1 cellular context compared by ENCODE assay signal in genomic region chr3:105836533-105836932, GRCh38.
A peak's percentile ranks its signal among the peaks of the same experiment; 100 is the strongest.
TF ChIP-seq lines count a peak whose summit lies in the region.

No MANE protein-coding gene starts in this region.

TF ChIP-seq in HepG2, 621 proteins besides CTCF, POLR2A, EP300 and RAD21 (continued from another document):
- TF ChIP-seq, protein P1, sequence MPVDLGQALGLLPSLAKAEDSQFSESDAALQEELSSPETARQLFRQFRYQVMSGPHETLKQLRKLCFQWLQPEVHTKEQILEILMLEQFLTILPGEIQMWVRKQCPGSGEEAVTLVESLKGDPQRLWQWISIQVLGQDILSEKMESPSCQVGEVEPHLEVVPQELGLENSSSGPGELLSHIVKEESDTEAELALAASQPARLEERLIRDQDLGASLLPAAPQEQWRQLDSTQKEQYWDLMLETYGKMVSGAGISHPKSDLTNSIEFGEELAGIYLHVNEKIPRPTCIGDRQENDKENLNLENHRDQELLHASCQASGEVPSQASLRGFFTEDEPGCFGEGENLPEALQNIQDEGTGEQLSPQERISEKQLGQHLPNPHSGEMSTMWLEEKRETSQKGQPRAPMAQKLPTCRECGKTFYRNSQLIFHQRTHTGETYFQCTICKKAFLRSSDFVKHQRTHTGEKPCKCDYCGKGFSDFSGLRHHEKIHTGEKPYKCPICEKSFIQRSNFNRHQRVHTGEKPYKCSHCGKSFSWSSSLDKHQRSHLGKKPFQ (CRISPR knock-in tag; IDR thresholded peaks at IDR 0.05; ENCODE audit: insufficient replicate concordance), result no peak
- TF ChIP-seq ZFP62 (CRISPR knock-in tag; IDR thresholded peaks at IDR 0.05) (no peak), HOMEZ (CRISPR knock-in tag; IDR thresholded peaks at IDR 0.05; ENCODE audit: low read depth) (0 out of 2 replicates have a peak, but pooled peaks have one; percentile 35), BCLAF1 (IDR thresholded peaks at IDR 0.05) (no peak), ZNF598 (CRISPR knock-in tag; IDR thresholded peaks at IDR 0.05; ENCODE audit: borderline replicate concordance) (no peak), ZBTB33 (CRISPR knock-in tag; IDR thresholded peaks at IDR 0.05) (no peak)
- TF ChIP-seq, protein P2, sequence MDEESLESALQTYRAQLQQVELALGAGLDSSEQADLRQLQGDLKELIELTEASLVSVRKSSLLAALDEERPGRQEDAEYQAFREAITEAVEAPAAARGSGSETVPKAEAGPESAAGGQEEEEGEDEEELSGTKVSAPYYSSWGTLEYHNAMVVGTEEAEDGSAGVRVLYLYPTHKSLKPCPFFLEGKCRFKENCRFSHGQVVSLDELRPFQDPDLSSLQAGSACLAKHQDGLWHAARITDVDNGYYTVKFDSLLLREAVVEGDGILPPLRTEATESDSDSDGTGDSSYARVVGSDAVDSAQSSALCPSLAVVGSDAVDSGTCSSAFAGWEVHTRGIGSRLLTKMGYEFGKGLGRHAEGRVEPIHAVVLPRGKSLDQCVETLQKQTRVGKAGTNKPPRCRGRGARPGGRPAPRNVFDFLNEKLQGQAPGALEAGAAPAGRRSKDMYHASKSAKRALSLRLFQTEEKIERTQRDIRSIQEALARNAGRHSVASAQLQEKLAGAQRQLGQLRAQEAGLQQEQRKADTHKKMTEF (CRISPR knock-in tag; IDR thresholded peaks at IDR 0.05), result no peak
